12 cellular contexts compared by ENCODE assay signal in the genomic region with DNA sequence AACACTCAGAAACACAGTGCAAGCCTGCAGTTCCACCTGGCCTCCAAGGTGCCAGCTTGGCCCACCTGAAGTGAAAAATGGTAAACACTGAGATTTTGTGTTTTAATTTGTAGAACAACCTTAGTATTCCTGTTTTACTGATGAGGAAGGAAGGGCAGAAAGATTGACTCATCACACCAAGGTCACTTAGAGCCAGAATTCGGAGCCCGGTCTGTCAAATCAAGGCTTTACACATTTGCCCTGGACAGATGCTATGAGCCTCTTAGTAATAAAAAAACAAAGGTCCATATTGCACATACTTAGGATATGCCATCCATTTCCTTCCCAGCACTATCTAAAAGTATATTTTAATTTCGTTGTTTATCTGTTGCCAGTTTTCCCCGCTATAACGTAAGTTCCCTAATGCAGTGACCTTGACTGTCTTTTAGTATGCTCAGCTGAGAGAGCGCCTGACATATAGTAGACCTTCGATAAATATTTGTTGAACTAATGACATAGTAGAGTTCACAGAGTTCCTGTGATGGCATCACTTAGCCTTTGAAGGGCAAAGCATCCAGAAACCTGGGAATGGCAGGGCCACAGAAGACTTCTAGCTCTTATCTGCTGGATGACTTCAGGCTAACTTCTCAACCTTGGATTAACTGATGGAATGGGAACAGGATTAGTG. TPM values are rescaled to one million over a fixed set of nuclear protein-coding genes. Genes with fewer than 3 reads are reported as not detected.
DNase-seq lines count a peak whose midpoint lies in the region; ATAC-seq and TF ChIP-seq lines count a peak whose summit lies in the region.
"Had no signal": no experiment of that assay in that cellular context is flagged by ENCODE, and none has a peak within 500 bp of the region (broad histone marks: within the 10 kb centered on the region; RNA-seq: fewer than 3 reads in every experiment).

No MANE protein-coding gene starts in this region.

- CTCF ChIA-PET in WTC11 (lab: Charles Lee) = interaction anchor here (1.1 to 1.7 kb wide), 11 partner anchors 8 to 103 kb away, joined by 3 to 11 read pairs (median 6); a partner anchor contains a TSS

- TF ChIP-seq CTCF in cardiac muscle cell (IDR thresholded peaks at IDR 0.05; ENCODE audit: low read depth, low read length) (no peak), WTC11 (IDR thresholded peaks at IDR 0.05) (no peak), type B pancreatic cell (conservative IDR thresholded peaks at IDR 0.05) (no peak)

- H3K9me3 Mint-ChIP-seq in WTC11 (no peaks in the 10 kb centered on the region), type B pancreatic cell (no peaks in the 10 kb centered on the region)

- no peaks in the 10 kb centered on the region for H3K4me1 ChIP-seq in cardiac muscle cell (ENCODE audit: low read depth)

- H3K4me1 Mint-ChIP-seq in WTC11 (peaks cover 36% of the 10 kb centered on the region), type B pancreatic cell (ENCODE audit: unreplicated experiment) (peaks cover 12% of the 10 kb centered on the region)

- peaks cover 17% of the 10 kb centered on the region for H3K36me3 ChIP-seq in cardiac muscle cell

- H3K27me3 ChIP-seq in cardiac muscle cell = no peaks in the 10 kb centered on the region

- intact Hi-C loops in cardiac septum (cut with DNase I) = no loop called here

- H3K4me3 ChIP-seq in cardiac muscle cell = no peak overlapping the region

- no peaks in the 10 kb centered on the region for H3K9me3 ChIP-seq in cardiac muscle cell (ENCODE audit: low read depth)

- H3K27ac ChIP-seq in cardiac muscle cell = peak overlapping the region; percentile 70

- H3K4me3 Mint-ChIP-seq in WTC11 = no peak overlapping the region
- H3K4me3 Mint-ChIP-seq in type B pancreatic cell = no peak overlapping the region

- POLR2A ChIA-PET in WTC11 (lab: Charles Lee) = interaction anchor here (0.7 to 1.0 kb wide), 2 partner anchors 8 to 36 kb away, joined by 3 to 7 read pairs; a partner anchor contains a TSS

- H3K27ac Mint-ChIP-seq in WTC11 = peak overlapping the region; percentile 82
- H3K27ac Mint-ChIP-seq in type B pancreatic cell = peak overlapping the region; percentile 9

- DNase-seq in cardiac muscle cell (ENCODE audit: low read depth in 1 of 2, low spot score in 1 of 2) = no peak
- DNase-seq in cardiac septum (ENCODE audit: low spot score) = no peak
- no peak for DNase-seq in WTC11 (ENCODE audit: low spot score)
- peak; percentile 60 for DNase-seq in iris pigment epithelial cell (ENCODE audit: low read depth)
- no peak for DNase-seq in type B pancreatic cell (ENCODE audit: extremely low spot score, unreplicated experiment)
- DNase-seq in NCI-H2227 treated with DMSO at 0.1 percent for 48 hours (lab: John Stamatoyannopoulos, UW) = no peak
- DNase-seq in SHP77 treated with DMSO at 0.1 percent for 48 hours (lab: John Stamatoyannopoulos, UW) = no peak
- DNase-seq: erythroblast, GF-D8 had no signal

- H3K27me3 Mint-ChIP-seq in WTC11 (ENCODE audit: low read depth) = no peaks in the 10 kb centered on the region
- no peaks in the 10 kb centered on the region for H3K27me3 Mint-ChIP-seq in type B pancreatic cell

- ATAC-seq in WTC11 (no peak), HG03135 (IDR thresholded peaks at IDR 0.05; ENCODE audit: unreplicated experiment) (no peak)
- ATAC-seq: Right ventricle myocardium inferior had no signal

- H3K36me3 Mint-ChIP-seq in WTC11 = peaks cover 24% of the 10 kb centered on the region
- peaks cover 24% of the 10 kb centered on the region for H3K36me3 Mint-ChIP-seq in type B pancreatic cell

TF ChIP-seq in WTC11, 78 proteins besides CTCF, POLR2A, EP300 and RAD21:
- TF ChIP-seq ZNF671 (CRISPR knock-in tag; IDR thresholded peaks at IDR 0.05) = no peak
- TF ChIP-seq GABPB1 (CRISPR knock-in tag; IDR thresholded peaks at IDR 0.05) = peak; percentile 57; the same call in 1 of the 2 replicates

RNA-seq across cellular contexts. Expression of a gene that starts 7.2 kb away (rescaled TPM):
- total RNA-seq in cardiac muscle cell (112 and 143 TPM in 2 replicates), cardiac septum (11.2 TPM), WTC11 (2021) (14.7 to 17.4 TPM (median 15.8 TPM) in 3 replicates), type B pancreatic cell (ENCODE audit: low replicate concordance) (10.5 and 19.7 TPM in 2 replicates)
- polyA plus RNA-seq in cardiac muscle cell = 22.6 and 30.2 TPM in 2 replicates

RNA-seq across cellular contexts. Expression of a gene that starts 37.1 kb away (rescaled TPM):
- total RNA-seq in cardiac muscle cell = 218 and 318 TPM in 2 replicates
- 97.9 and 125 TPM in 2 replicates for polyA plus RNA-seq in cardiac muscle cell
- 185 TPM for total RNA-seq in cardiac septum
- 437 to 506 TPM (median 452 TPM) in 3 replicates for total RNA-seq in WTC11 (2021)
- total RNA-seq in type B pancreatic cell (ENCODE audit: low replicate concordance) = 300 and 372 TPM in 2 replicates

RNA-seq across cellular contexts. Expression of a gene that starts 46.2 kb away (rescaled TPM):
- 1.0 and 2.9 TPM in 2 replicates for total RNA-seq in cardiac muscle cell
- polyA plus RNA-seq in cardiac muscle cell = 0.12 and 1.5 TPM in 2 replicates
- total RNA-seq in cardiac septum = 0.30 TPM
- 0.15 to 0.18 TPM in 2 of 3 replicates, not detected in the other for total RNA-seq in WTC11 (2021)
- total RNA-seq in type B pancreatic cell (ENCODE audit: low replicate concordance) = not detected in 2 replicates
- total RNA-seq: skeletal muscle tissue had no signal
